Comparison of ENCODE assay signal across 28 cellular contexts in the genomic region with DNA sequence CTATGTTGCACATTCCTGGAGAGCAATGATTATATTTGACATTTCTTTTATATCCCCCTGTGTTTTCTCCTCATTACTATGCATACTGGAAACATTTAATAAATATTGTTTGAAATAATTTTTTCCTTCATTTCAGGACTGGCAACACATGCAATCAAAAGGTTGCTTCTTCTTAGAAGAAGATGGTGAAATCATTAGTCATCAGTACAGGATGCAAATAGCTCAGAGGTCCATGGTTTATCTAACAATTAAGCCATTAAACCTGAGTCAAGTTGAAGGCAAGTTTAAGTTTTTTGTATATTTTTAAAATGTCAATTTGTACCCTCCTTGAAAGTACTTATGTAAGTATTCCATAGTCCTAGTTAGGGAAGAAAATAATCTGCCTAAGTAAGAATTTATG. TPM values are rescaled to one million over a fixed set of nuclear protein-coding genes. Genes with fewer than 3 reads are reported as not detected.
A peak's percentile ranks its signal among the peaks of the same experiment; 100 is the strongest.
DNase-seq lines count a peak whose midpoint lies in the region; ATAC-seq and TF ChIP-seq lines count a peak whose summit lies in the region.
"Had no signal": no experiment of that assay in that cellular context is flagged by ENCODE, and none has a peak within 500 bp of the region (broad histone marks: within the 10 kb centered on the region; RNA-seq: fewer than 3 reads in every experiment).

No MANE protein-coding gene starts in this region.

- no peaks in the 10 kb centered on the region for H3K79me2 ChIP-seq in mammary epithelial cell (ENCODE audit: insufficient read depth, low read length)
- H3K79me2 ChIP-seq: parathyroid adenoma had no signal

- no peak overlapping the region for H3K27ac Mint-ChIP-seq in T-helper 2 cell treated with Interferon-gamma antibody and Interleukin-4, amounts not matched to agents 5 μg/mL and 100 μg/mL, for 36 hours
- H3K27ac Mint-ChIP-seq: nephron; T-helper 1 cell treated with Interleukin-12 subunit alpha and Interleukin-12 subunit beta and Interleukin-4 antibody, amounts not matched to agents 30 μg/mL and 1 μg/mL, for 36 hours had no signal

- H3K4me3 ChIP-seq in mammary epithelial cell (replicated peaks in 1 of 3; ENCODE audit: insufficient read depth in 1 of 3, low read depth in 2 of 3, low read length in 3 of 3): no peak overlapping the region
- H3K4me3 ChIP-seq: heart left ventricle, left lung, SJCRH30 had no signal

- H3K4me1 Mint-ChIP-seq in T-helper 2 cell treated with Interferon-gamma antibody and Interleukin-4, amounts not matched to agents 5 μg/mL and 100 μg/mL, for 36 hours (ENCODE audit: low read depth): no peaks in the 10 kb centered on the region
- H3K4me1 Mint-ChIP-seq: nephron had no signal

- TF ChIP-seq CTCF in mammary epithelial cell (conservative IDR thresholded peaks at IDR 0.05 in 1 of 2, IDR thresholded peaks at IDR 0.05 in 1 of 2; ENCODE audit: extremely low read depth in 1 of 2, insufficient read depth in 1 of 2, low read depth in 1 of 2, low read length in 2 of 2) (no peak), foreskin keratinocyte (conservative IDR thresholded peaks at IDR 0.05) (no peak)

- H3K4me1 ChIP-seq in mammary epithelial cell (ENCODE audit: insufficient read depth, low read length): peaks cover 25% of the 10 kb centered on the region
- peaks cover 21% of the 10 kb centered on the region for H3K4me1 ChIP-seq in foreskin keratinocyte
- H3K4me1 ChIP-seq: heart left ventricle, left lung, parathyroid adenoma, SJCRH30 had no signal

- dilution Hi-C loops in mammary epithelial cell (cut with HindIII; ENCODE audit: low sequenced_read_pairs): no loop called here

- H3K36me3 ChIP-seq in mammary epithelial cell (ENCODE audit: insufficient read depth, low read length): no peaks in the 10 kb centered on the region
- H3K36me3 ChIP-seq: WERI-Rb-1 had no signal

- in situ Hi-C loops in mammary epithelial cell (cut with MboI; ENCODE audit: low sequenced_read_pairs in 2 of 2): loop anchor here in 1 of 2 donors (25.0 kb wide), 1 partner anchor 233 kb away; a partner anchor contains a TSS

- H3K27me3 Mint-ChIP-seq in T-helper 2 cell treated with Interferon-gamma antibody and Interleukin-4, amounts not matched to agents 5 μg/mL and 100 μg/mL, for 36 hours (ENCODE audit: low read depth): no peaks in the 10 kb centered on the region

- ATAC-seq in foreskin keratinocyte (peak; percentile 21), GM18505 (IDR thresholded peaks at IDR 0.05; ENCODE audit: unreplicated experiment) (no peak)
- ATAC-seq: esophagus mucosa, HCT116, heart left ventricle, left lung had no signal

- no peak overlapping the region for H3K4me3 Mint-ChIP-seq in T-helper 2 cell treated with Interferon-gamma antibody and Interleukin-4, amounts not matched to agents 5 μg/mL and 100 μg/mL, for 36 hours
- H3K4me3 Mint-ChIP-seq: nephron; T-helper 1 cell treated with Interleukin-12 subunit alpha and Interleukin-12 subunit beta and Interleukin-4 antibody, amounts not matched to agents 30 μg/mL and 1 μg/mL, for 36 hours had no signal

- H3K27me3 ChIP-seq in mammary epithelial cell (ENCODE audit: insufficient read depth, low read length) (no peaks in the 10 kb centered on the region), foreskin keratinocyte (no peaks in the 10 kb centered on the region)
- H3K27me3 ChIP-seq: heart left ventricle, left lung, SJCRH30 had no signal

- H3K4me2 ChIP-seq in mammary epithelial cell (ENCODE audit: insufficient read depth, low read depth, low read length): no peak overlapping the region

- DNase-seq in EH (ENCODE audit: low read depth) (peak; percentile 42), LHCN-M2 (ENCODE audit: low read depth) (peak; percentile 32), mammary epithelial cell (peak; percentile 49), foreskin keratinocyte (peak; percentile 42 to 55), NCI-H82 treated with DMSO at 0.1 percent for 48 hours (lab: John Stamatoyannopoulos, UW; ENCODE audit: unreplicated experiment) (no peak)
- DNase-seq in T-helper 2 cell treated with Interferon-gamma antibody and Interleukin-4, amounts not matched to agents 5 μg/mL and 100 μg/mL, for 36 hours (ENCODE audit: low spot score): no peak
- no peak for DNase-seq in activated naive CD4-positive, alpha-beta T cell (lab: John Stamatoyannopoulos, UW)
- DNase-seq: activated CD4-positive, alpha-beta T cell treated with anti-CD3 and anti-CD28 coated beads, Interleukin-2, amount 50 U/mL, for 1 hour; activated CD8-positive, alpha-beta memory T cell treated with anti-CD3 and anti-CD28 coated beads, Interleukin-2, amount 50 U/mL, for 48 hours; activated gamma-delta T cell treated with Interleukin-2 at 50 U/mL for 16 hours; aorta; cerebellar nuclear complex; effector CD4-positive, alpha-beta T cell; heart left ventricle; left lung; NCI-H1436; NCI-H2171 treated with DMSO at 0.1 percent for 48 hours; NCI-H69; SJCRH30; stimulated activated CD4-positive, alpha-beta T cell treated with anti-CD3 and anti-CD28 coated beads, Interleukin-2, amount 100 ng/mL, for 24 hours; stimulated activated naive CD4-positive, alpha-beta T cell; WERI-Rb-1 had no signal

- intact Hi-C loops in mammary epithelial cell (cut with micrococcal nuclease): loop anchor here (2.0 to 5.0 kb wide), 2 partner anchors 23 to 47 kb away; a partner anchor contains a TSS

- no peaks in the 10 kb centered on the region for H3K9me3 ChIP-seq in mammary epithelial cell (replicated peaks; ENCODE audit: insufficient read depth, low read length)
- H3K9me3 ChIP-seq: heart left ventricle, left lung, SJCRH30 had no signal

- H4K20me1 ChIP-seq in mammary epithelial cell (ENCODE audit: insufficient read depth, low read length): no peaks in the 10 kb centered on the region

- H3K9ac ChIP-seq in mammary epithelial cell (ENCODE audit: insufficient read depth, low read length): no peak overlapping the region
- H3K9ac ChIP-seq: parathyroid adenoma had no signal

- TF ChIP-seq POLR2A in GM18505 (IDR thresholded peaks at IDR 0.05; ENCODE audit: borderline replicate concordance, extremely low read depth, insufficient read depth, insufficient read length): no peak

- no TSS peak for BruUV-seq in mammary epithelial cell (replicated peaks; lab: Mats Ljungman, UMichigan)

- H2AFZ ChIP-seq in mammary epithelial cell (ENCODE audit: low read depth, low read length): no peak overlapping the region
- H2AFZ ChIP-seq: parathyroid adenoma had no signal

- H3K27ac ChIP-seq in mammary epithelial cell (ENCODE audit: insufficient read depth, low read depth, low read length) (peak overlapping the region; percentile 49), foreskin keratinocyte (no peak overlapping the region)
- H3K27ac ChIP-seq: heart left ventricle, left lung, parathyroid adenoma, SJCRH30, WERI-Rb-1 had no signal

- H3K9me3 Mint-ChIP-seq in T-helper 2 cell treated with Interferon-gamma antibody and Interleukin-4, amounts not matched to agents 5 μg/mL and 100 μg/mL, for 36 hours: no peaks in the 10 kb centered on the region
- H3K9me3 Mint-ChIP-seq: T-helper 1 cell treated with Interleukin-12 subunit alpha and Interleukin-12 subunit beta and Interleukin-4 antibody, amounts not matched to agents 30 μg/mL and 1 μg/mL, for 36 hours had no signal

- peaks cover 7% of the 10 kb centered on the region for H3K36me3 Mint-ChIP-seq in T-helper 2 cell treated with Interferon-gamma antibody and Interleukin-4, amounts not matched to agents 5 μg/mL and 100 μg/mL, for 36 hours (ENCODE audit: low read depth)

- CTCF ChIA-PET in mammary epithelial cell (lab: Charles Lee; ENCODE audit: low non-redundant PET): interaction anchor here (0.5 kb wide), 1 partner anchor 705 kb away, joined by 4 read pairs; no protein-coding TSS in a partner anchor

RNA-seq across cellular contexts. Expression of a gene that starts 22.5 kb away (rescaled TPM):
- total RNA-seq in LHCN-M2 (2014; rRNA removed) (3.6 and 5.6 TPM in 2 replicates), mammary epithelial cell (1 to 10 TPM; 4.6 to 7.8 TPM), foreskin keratinocyte (3.9 and 4.0 TPM in 2 replicates)
- polyA plus RNA-seq in LHCN-M2 (2012): 1.1 TPM
- polyA plus RNA-seq in mammary epithelial cell (2.5 TPM), foreskin keratinocyte (1.5 and 2.1 TPM in 2 replicates)
- 0.88 TPM for polyA minus RNA-seq in mammary epithelial cell

RNA-seq across cellular contexts. Expression of a gene that starts 22.8 kb away (rescaled TPM):
- total RNA-seq in LHCN-M2 (2014; rRNA removed) (22.1 and 24.9 TPM in 2 replicates), mammary epithelial cell (10 to 100 TPM in 1 of 2 donors, 1 to 10 TPM in 1; 9.7 to 27.3 TPM), foreskin keratinocyte (32.8 and 36.5 TPM in 2 replicates)
- 10.5 TPM for polyA plus RNA-seq in LHCN-M2 (2012)
- polyA plus RNA-seq in mammary epithelial cell (17.2 TPM), foreskin keratinocyte (29.5 and 34.0 TPM in 2 replicates)
- polyA minus RNA-seq in mammary epithelial cell: 16.4 TPM

RNA-seq across cellular contexts. Expression of a gene that starts 47.4 kb away (rescaled TPM):
- total RNA-seq in LHCN-M2 (2014; rRNA removed) (103 TPM in 2 replicates), mammary epithelial cell (100 to 1,000 TPM in 1 of 2 donors, 10 to 100 TPM in 1; 93.7 to 177 TPM), foreskin keratinocyte (33.3 and 49.4 TPM in 2 replicates)
- 99.8 TPM for polyA plus RNA-seq in LHCN-M2 (2012)
- polyA plus RNA-seq in mammary epithelial cell (76.6 TPM), foreskin keratinocyte (25.2 and 39.2 TPM in 2 replicates)
- 158 TPM for polyA minus RNA-seq in mammary epithelial cell

Comparison
In these comparisons a context has a peak if more than half of its experiments do, and no peak if none do; other contexts are left out.
1. DNase-seq: peak in EH (single experiment), LHCN-M2 (single experiment), mammary epithelial cell (single experiment) and foreskin keratinocyte (2 of 2); none in T-helper 2 cell treated with Interferon-gamma antibody and Interleukin-4, amounts not matched to agents 5 μg/mL and 100 μg/mL, for 36 hours (single experiment), activated naive CD4-positive, alpha-beta T cell (0 of 4) and NCI-H82 treated with DMSO at 0.1 percent for 48 hours (single experiment).